Comparison of ENCODE assay signal across 13 cellular contexts in the genomic region with DNA sequence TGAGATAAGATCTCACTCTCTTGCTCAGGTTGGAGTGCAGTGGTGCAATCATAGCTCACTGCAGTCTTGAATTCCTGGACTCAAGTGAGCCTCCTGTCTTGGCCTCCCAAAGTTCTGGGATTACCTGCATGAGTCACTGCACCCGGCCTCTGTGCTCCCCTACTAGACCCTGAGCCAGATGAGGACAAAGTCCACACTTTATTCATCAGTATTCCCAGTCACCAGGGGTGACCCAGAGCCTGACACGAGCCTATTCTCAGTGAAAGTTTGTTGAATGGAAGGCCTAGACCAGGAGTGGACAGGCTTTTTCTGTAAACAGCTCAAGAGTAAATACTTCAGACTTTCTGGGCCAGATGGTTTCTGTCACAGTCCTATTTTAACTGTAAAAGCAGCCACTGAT.
"Had no signal": no experiment of that assay in that cellular context is flagged by ENCODE, and none has a peak within 500 bp of the region (broad histone marks: within the 10 kb centered on the region; RNA-seq: fewer than 3 reads in every experiment).

No MANE protein-coding gene starts in this region.

- H3K4me1 Mint-ChIP-seq: endodermal cell, memory B cell, neural crest cell had no signal

- H3K36me3 Mint-ChIP-seq: memory B cell had no signal

- ATAC-seq: activated CD4-positive, CD25-positive, alpha-beta regulatory T cell treated with anti-CD3 and anti-CD28 coated beads, Interleukin-2, amount 50 U/mL, for 24 hours had no signal

- H3K4me3 ChIP-seq: adrenal gland had no signal

- H3K27me3 ChIP-seq: adrenal gland had no signal

- H3K9me3 ChIP-seq: adrenal gland had no signal

- H3K4me3 Mint-ChIP-seq: dendritic cell treated with granulocyte-macrophage colony-stimulating factor and Interleukin-4, amounts not matched to agents 40 ng/mL and 50 ng/mL, for 4 days; endodermal cell; memory B cell; neural crest cell; stimulated activated naive CD8-positive, alpha-beta T cell treated with anti-CD3 and anti-CD28 coated beads, Interleukin-15, Interleukin-2, amounts not matched to agents 100 ng/mL and 50 ng/mL, for 24 hours had no signal

- H3K4me1 ChIP-seq: adrenal gland had no signal

- H3K36me3 ChIP-seq: adrenal gland had no signal

- DNase-seq: activated naive CD4-positive, alpha-beta T cell treated with anti-CD3 and anti-CD28 coated beads, Interleukin-2, amount 50 U/mL, for 16 hours; activated T-cell treated with anti-CD3 and anti-CD28 coated beads, Interleukin-2, amount 50 U/mL, for 1 hour; adrenal gland; endodermal cell; erythroblast; stimulated activated CD4-positive, alpha-beta T cell treated with anti-CD3 and anti-CD28 coated beads, Interleukin-15, amount 100 ng/mL, for 24 hours; stimulated activated CD4-positive, alpha-beta T cell treated with anti-CD3 and anti-CD28 coated beads, Interleukin-4, amount 100 ng/mL, for 24 hours; T-helper 2 cell had no signal

- H3K9me3 Mint-ChIP-seq: dendritic cell treated with granulocyte-macrophage colony-stimulating factor and Interleukin-4, amounts not matched to agents 40 ng/mL and 50 ng/mL, for 4 days; endodermal cell; memory B cell; neural crest cell; stimulated activated naive CD8-positive, alpha-beta T cell treated with anti-CD3 and anti-CD28 coated beads, Interleukin-15, Interleukin-2, amounts not matched to agents 100 ng/mL and 50 ng/mL, for 24 hours had no signal

- H3K27ac ChIP-seq: adrenal gland had no signal

- H3K27ac Mint-ChIP-seq: dendritic cell treated with granulocyte-macrophage colony-stimulating factor and Interleukin-4, amounts not matched to agents 40 ng/mL and 50 ng/mL, for 4 days; endodermal cell; memory B cell; stimulated activated naive CD8-positive, alpha-beta T cell treated with anti-CD3 and anti-CD28 coated beads, Interleukin-15, Interleukin-2, amounts not matched to agents 100 ng/mL and 50 ng/mL, for 24 hours had no signal
